Comparison of ENCODE assay signal across 26 cellular contexts in the genomic region with DNA sequence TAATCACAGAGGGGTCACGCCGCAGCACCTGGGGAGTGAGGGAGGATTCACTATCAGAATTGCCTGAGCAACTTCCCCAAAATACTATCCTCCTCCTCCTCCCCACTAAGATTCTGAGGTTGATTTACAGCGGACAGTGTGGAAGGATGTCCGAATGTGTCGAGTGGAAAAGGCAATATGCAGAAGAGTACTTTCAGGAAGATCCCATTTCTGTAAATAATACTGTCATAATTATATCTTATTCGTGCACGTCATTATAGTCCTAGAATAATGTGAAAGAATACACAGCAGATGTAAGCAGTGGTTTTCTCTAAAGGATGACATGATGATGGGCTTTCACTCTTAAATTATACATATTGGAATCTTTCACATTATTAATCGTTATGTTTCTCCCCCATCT.
"Had no signal": no experiment of that assay in that cellular context is flagged by ENCODE, and none has a peak within 500 bp of the region (broad histone marks: within the 10 kb centered on the region; RNA-seq: fewer than 3 reads in every experiment).

No MANE protein-coding gene starts in this region.

- H3K27me3 ChIP-seq: adrenal gland, MG63 had no signal

- H3K4me1 ChIP-seq: adrenal gland had no signal

- H3K27ac ChIP-seq: adrenal gland, KMS-11 had no signal

- H3K4me3 ChIP-seq: adrenal gland, MG63 had no signal

- H3K9me3 ChIP-seq: adrenal gland, MG63 had no signal

- DNase-seq: activated CD4-positive, alpha-beta T cell treated with anti-CD3 and anti-CD28 coated beads for 48 hours; activated CD4-positive, alpha-beta T cell treated with anti-CD3 and anti-CD28 coated beads, Interleukin-2, amount 50 U/mL, for 4 hours; activated CD8-positive, alpha-beta memory T cell treated with anti-CD3 and anti-CD28 coated beads, Interleukin-2, amount 50 U/mL, for 48 hours; activated CD8-positive, alpha-beta T cell treated with anti-CD3 and anti-CD28 coated beads, Interleukin-2, amount 10 ng/mL, durations not matched to agents 7 days and 5 days; activated naive CD4-positive, alpha-beta T cell treated with anti-CD3 and anti-CD28 coated beads, Interleukin-2, amount 50 U/mL, for 16 hours; activated naive CD8-positive, alpha-beta T cell treated with anti-CD3 and anti-CD28 coated beads, Interleukin-2, amount 10 ng/mL, durations not matched to agents 7 days and 5 days; activated T-cell treated with anti-CD3 and anti-CD28 coated beads, Interleukin-2, amount 50 U/mL, for 1 hour; adrenal gland; anterior cingulate cortex; cerebellar nuclear complex; MG63; MV-4-11; NCI-H1417 treated with DMSO at 0.1 percent for 48 hours; NCI-H1694; NCI-H446; NCI-H774; NK-92 treated with Interleukin-12 subunit alpha and Interleukin-12 subunit beta, amount 100 ng/mL, for 24 hours; PC-3; SHP77 treated with DMSO at 0.1 percent for 48 hours; T-cell; T-helper 2 cell; T1000 had no signal

- FAIRE-seq: colon, RCC 7860 had no signal

- H3K36me3 ChIP-seq: adrenal gland, MG63 had no signal

- H3K4me2 ChIP-seq: KMS-11 had no signal

- H3K9ac ChIP-seq: KMS-11 had no signal

- ATAC-seq: activated CD4-positive, CD25-positive, alpha-beta regulatory T cell treated with anti-CD3 and anti-CD28 coated beads, Interleukin-2, amount 50 U/mL, for 24 hours; activated CD8-positive, alpha-beta T cell treated with anti-CD3 and anti-CD28 coated beads, Interleukin-2, amount 10 ng/mL, durations not matched to agents 7 days and 5 days; PC-3; T-cell had no signal
